15 cellular contexts compared by ENCODE assay signal in the genomic region with DNA sequence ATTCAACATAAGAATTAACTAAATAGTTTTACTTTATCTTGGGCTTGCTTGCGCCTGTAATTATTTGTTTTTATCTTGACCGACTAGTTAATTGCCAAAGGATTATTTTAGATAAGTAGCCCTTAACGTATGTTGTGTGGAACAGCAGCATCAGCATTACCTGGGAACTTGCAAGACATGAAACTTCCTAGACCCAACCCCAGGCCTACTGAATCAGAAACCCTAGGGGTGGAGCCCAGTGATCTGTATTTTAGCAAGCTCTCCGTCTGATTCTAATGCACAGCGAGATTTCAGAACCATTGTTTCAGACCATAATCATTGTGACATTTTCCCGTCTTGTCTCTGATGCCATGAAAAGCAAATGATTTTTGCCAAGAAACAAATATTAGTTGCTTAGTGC.
"Had no signal": no experiment of that assay in that cellular context is flagged by ENCODE, and none has a peak within 500 bp of the region (broad histone marks: within the 10 kb centered on the region; RNA-seq: fewer than 3 reads in every experiment).

No MANE protein-coding gene starts in this region.

- H3K4me3 ChIP-seq: heart left ventricle, mucosa of descending colon, ovary had no signal

- H3K27me3 ChIP-seq: heart left ventricle, neutrophil, ovary had no signal

- H3K9me3 ChIP-seq: heart left ventricle, mucosa of descending colon, neutrophil, ovary had no signal

- H3K9me3 Mint-ChIP-seq: effector memory CD8-positive, alpha-beta T cell; naive thymus-derived CD8-positive, alpha-beta T cell had no signal

- H3K36me3 ChIP-seq: heart left ventricle, neutrophil, ovary had no signal

- FAIRE-seq: small intestine had no signal

- H3K27ac ChIP-seq: neutrophil, ovary had no signal

- ATAC-seq: effector memory CD8-positive, alpha-beta T cell; heart left ventricle; mucosa of descending colon; naive thymus-derived CD8-positive, alpha-beta T cell; right cardiac atrium had no signal

- DNase-seq: effector memory CD8-positive, alpha-beta T cell; foreskin melanocyte; heart left ventricle; hypothalamus; kidney glomerular epithelial cell; mucosa of descending colon; naive thymus-derived CD8-positive, alpha-beta T cell; ovary; right cardiac atrium; small intestine; stimulated activated CD4-positive, alpha-beta T cell treated with anti-CD3 and anti-CD28 coated beads, Interleukin-2, amount 100 ng/mL, for 48 hours; stimulated activated naive CD4-positive, alpha-beta T cell treated with Interleukin-2 at 50 U/mL for 16 hours; trophoblast cell had no signal

- H3K27me3 Mint-ChIP-seq: effector memory CD8-positive, alpha-beta T cell; naive thymus-derived CD8-positive, alpha-beta T cell; progenitor cell of endocrine pancreas had no signal

- H3K4me3 Mint-ChIP-seq: effector memory CD8-positive, alpha-beta T cell; naive thymus-derived CD8-positive, alpha-beta T cell had no signal

- H3K27ac Mint-ChIP-seq: effector memory CD8-positive, alpha-beta T cell; naive thymus-derived CD8-positive, alpha-beta T cell had no signal
